ENCODE assay signal across 1 cellular context in genomic region chr5:139278540-139279274, GRCh38.
TF ChIP-seq lines count a peak whose summit lies in the region.

No MANE protein-coding gene starts in this region.

TF ChIP-seq in HepG2, 621 proteins besides CTCF, POLR2A, EP300 and RAD21:
- TF ChIP-seq PATZ1 (CRISPR knock-in tag; IDR thresholded peaks at IDR 0.05) (no peak), RBM22 (optimal IDR thresholded peaks at IDR 0.05; ENCODE audit: low read length) (peak; percentile 21)
